ENCODE assay signal across 8 cellular contexts in the genomic region with DNA sequence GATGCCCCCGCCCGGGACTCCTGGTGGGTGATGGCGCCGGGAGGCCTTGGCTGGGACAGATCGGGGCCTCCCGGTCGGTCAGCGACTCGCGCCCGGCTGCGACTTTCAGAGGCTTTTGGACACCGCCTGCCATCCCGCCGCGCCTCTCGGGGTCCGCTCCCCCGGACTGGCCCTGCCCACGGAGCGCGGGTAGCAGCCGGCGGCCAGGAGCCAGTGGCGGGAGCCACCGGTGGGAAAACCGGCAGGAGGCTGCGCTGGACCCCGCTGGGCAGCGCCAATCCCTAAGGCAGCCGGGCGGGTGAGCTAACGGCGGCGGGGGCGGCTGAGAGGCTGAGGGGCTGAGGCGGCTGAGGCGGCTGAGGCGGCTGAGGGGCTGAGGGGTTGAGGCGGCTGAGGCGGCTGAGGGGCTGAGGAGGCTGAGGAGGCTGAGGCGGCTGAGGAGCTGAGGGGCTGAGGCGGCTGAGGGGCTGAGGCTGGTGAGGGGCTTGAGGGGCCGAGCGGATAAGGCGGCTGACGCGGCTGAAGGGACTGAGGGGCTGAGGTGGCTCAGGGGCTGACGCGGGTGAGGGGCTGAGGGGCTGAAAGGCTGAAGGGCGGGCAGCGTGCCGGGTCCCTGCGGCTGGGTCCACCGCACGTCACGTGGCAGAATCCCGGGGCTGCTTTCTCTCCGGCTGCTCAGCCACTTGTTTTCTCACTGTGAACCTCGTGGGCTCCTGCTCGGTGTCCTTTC. TPM values are rescaled to one million over a fixed set of nuclear protein-coding genes. Genes with fewer than 3 reads are reported as not detected.
DNase-seq lines count a peak whose midpoint lies in the region; ATAC-seq, FAIRE-seq and TF ChIP-seq lines count a peak whose summit lies in the region.
"Not testable (repeated sequence)": the region's sequence is repeated elsewhere in the genome, so short reads cannot be mapped to it uniquely, and the experiment has no call there.

No MANE protein-coding gene starts in this region.

- WGBS in ovary, 3 donors, result 1 to 2% (median 1%) methylated on average over 35 to 59 of the region's 61 CpGs

- FAIRE-seq in frontal cortex (lab: Jason Lieb, UNC), result not testable (repeated sequence)

- not testable (repeated sequence) for H3K36me3 Mint-ChIP-seq in CD4-positive, alpha-beta T cell (ENCODE audit: low read depth); central memory CD8-positive, alpha-beta T cell (ENCODE audit: insufficient read depth)

- H3K4me1 Mint-ChIP-seq in CD4-positive, alpha-beta T cell (ENCODE audit: low read depth); central memory CD8-positive, alpha-beta T cell: not testable (repeated sequence)

- H3K27ac Mint-ChIP-seq in CD4-positive, alpha-beta T cell; central memory CD8-positive, alpha-beta T cell (ENCODE audit: low read depth): not testable (repeated sequence)

- H3K9me3 ChIP-seq in CD4-positive, alpha-beta T cell (ENCODE audit: control insufficient read depth, low read length); ovary: not testable (repeated sequence)

- DNase-seq in CD4-positive, alpha-beta T cell; central memory CD8-positive, alpha-beta T cell (ENCODE audit: low spot score in 2 of 2): not testable (repeated sequence)
- DNase-seq in NCI-H1092 treated with DMSO at 0.1 percent for 48 hours (lab: John Stamatoyannopoulos, UW) (peak; percentile 5), frontal cortex (ENCODE audit: low spot score in 2 of 2) (peak; percentile 45), ovary (peak in 2 of 5 donors; percentile 22 to 36), superior temporal gyrus (ENCODE audit: extremely low spot score) (peak; percentile 47)
- peak; percentile 55 for DNase-seq in activated CD8-positive, alpha-beta memory T cell treated with anti-CD3 and anti-CD28 coated beads, Interleukin-2, amount 50 U/mL, for 48 hours

- POLR2A ChIA-PET in CD4-positive, alpha-beta T cell (lab: Charles Lee), result not testable (repeated sequence)

- not testable (repeated sequence) for ATAC-seq in CD4-positive, alpha-beta T cell (ENCODE audit: poor library complexity); central memory CD8-positive, alpha-beta T cell (replicated peaks; ENCODE audit: extremely low read depth, poor library complexity, severe bottlenecking)

- H3K4me1 ChIP-seq in ovary (ENCODE audit: insufficient read depth), result not testable (repeated sequence)

- not testable (repeated sequence) for H3K36me3 ChIP-seq in ovary

- intact Hi-C loops in CD4-positive, alpha-beta T cell (cut with DNase I, micrococcal nuclease); ovary (cut with DNase I): not testable (repeated sequence)

- H3K4me3 Mint-ChIP-seq in CD4-positive, alpha-beta T cell, result peak overlapping the region; percentile 56
- H3K4me3 Mint-ChIP-seq in central memory CD8-positive, alpha-beta T cell, result peak overlapping the region; percentile 48

- peaks cover 74% of the 10 kb centered on the region for H3K27me3 Mint-ChIP-seq in CD4-positive, alpha-beta T cell
- peaks cover 43% of the 10 kb centered on the region for H3K27me3 Mint-ChIP-seq in central memory CD8-positive, alpha-beta T cell

- TF ChIP-seq CTCF in CD4-positive, alpha-beta T cell (IDR thresholded peaks at IDR 0.05); ovary (IDR thresholded peaks at IDR 0.05): not testable (repeated sequence)

- H3K27me3 ChIP-seq in CD4-positive, alpha-beta T cell (ENCODE audit: control insufficient read depth, insufficient read depth, low read length), result peaks cover 24% of the 10 kb centered on the region
- H3K27me3 ChIP-seq in layer of hippocampus (ENCODE audit: control insufficient read depth, insufficient read depth, low read length); ovary: not testable (repeated sequence)

- peak overlapping the region; percentile 24 for H3K4me3 ChIP-seq in ovary

- H3K9me3 Mint-ChIP-seq in CD4-positive, alpha-beta T cell; central memory CD8-positive, alpha-beta T cell: not testable (repeated sequence)

- not testable (repeated sequence) for TF ChIP-seq POLR2A in ovary (IDR thresholded peaks at IDR 0.05)

- H3K27ac ChIP-seq in CD4-positive, alpha-beta T cell (ENCODE audit: low read depth, low read length); ovary: not testable (repeated sequence)
- H3K27ac ChIP-seq in layer of hippocampus (ENCODE audit: low read depth, low read length), result peak overlapping the region; percentile 46

- CTCF ChIA-PET in CD4-positive, alpha-beta T cell (lab: Charles Lee), result not testable (repeated sequence)

- TF ChIP-seq EP300 in ovary (IDR thresholded peaks at IDR 0.05), result not testable (repeated sequence)

RNA-seq across cellular contexts. Expression of gene ZNF624, which starts 13.4 kb away (rescaled TPM):
- 1 to 10 TPM; 2.8 to 3.2 TPM for total RNA-seq in CD4-positive, alpha-beta T cell
- total RNA-seq in frontal cortex (34.6 TPM), ovary (10 to 100 TPM in 1 of 7 donors, 1 to 10 TPM in 6; 1.8 to 10.1 (median 7.9) TPM)
- 1 to 10 TPM; 3.7 TPM for polyA plus RNA-seq in ovary

RNA-seq across cellular contexts. Expression of gene CCDC144A, which starts 23.0 kb away (rescaled TPM):
- 10 to 100 TPM; 10.1 to 11.1 TPM for total RNA-seq in CD4-positive, alpha-beta T cell
- total RNA-seq in frontal cortex (48.5 TPM), ovary (10 to 100 TPM in 1 of 7 donors, 1 to 10 TPM in 4, under 1 TPM in 2; 0.60 to 13.8 (median 1.2) TPM)
- 1 to 10 TPM in 1 of 2 donors, under 1 TPM in 1; 0.28 to 1.8 TPM for polyA plus RNA-seq in ovary
